25 cellular contexts compared by ENCODE assay signal in genomic region chr15:100008258-100008657, GRCh38.
DNase-seq lines count a peak whose midpoint lies in the region; ATAC-seq and TF ChIP-seq lines count a peak whose summit lies in the region.
"Had no signal": no experiment of that assay in that cellular context is flagged by ENCODE, and none has a peak within 500 bp of the region (broad histone marks: within the 10 kb centered on the region; RNA-seq: fewer than 3 reads in every experiment).

No MANE protein-coding gene starts in this region.

- H3K27me3 ChIP-seq in upper lobe of left lung (no peaks in the 10 kb centered on the region), WERI-Rb-1 (ENCODE audit: insufficient read depth, low read depth, severe bottlenecking) (peaks cover 14% of the 10 kb centered on the region)
- H3K27me3 ChIP-seq in CD8-positive, alpha-beta memory T cell (ENCODE audit: insufficient read depth, low read length, poor library complexity, severe bottlenecking) = no peaks in the 10 kb centered on the region
- H3K27me3 ChIP-seq: gastrocnemius medialis, SJSA1, suprapubic skin had no signal

- TF ChIP-seq CTCF in RWPE1 (conservative IDR thresholded peaks at IDR 0.05; ENCODE audit: low read depth) (no peak), upper lobe of left lung (IDR thresholded peaks at IDR 0.05) (no peak), WERI-Rb-1 (IDR thresholded peaks at IDR 0.05; ENCODE audit: low read depth, low read length) (no peak)

- H3K27me3 Mint-ChIP-seq in CD8-positive, alpha-beta memory T cell = no peaks in the 10 kb centered on the region
- H3K27me3 Mint-ChIP-seq: activated CD4-positive, alpha-beta T cell treated with anti-CD3 and anti-CD28 coated beads for 36 hours; central memory CD8-positive, alpha-beta T cell had no signal

- H3K9me3 Mint-ChIP-seq in activated naive CD4-positive, alpha-beta T cell treated with anti-CD3 and anti-CD28 coated beads, Interleukin-2, amount 50 U/mL, for 72 hours = no peaks in the 10 kb centered on the region
- no peaks in the 10 kb centered on the region for H3K9me3 Mint-ChIP-seq in CD8-positive, alpha-beta memory T cell
- H3K9me3 Mint-ChIP-seq: central memory CD8-positive, alpha-beta T cell; natural killer cell had no signal

- no peak overlapping the region for H3K4me3 Mint-ChIP-seq in CD8-positive, alpha-beta memory T cell
- H3K4me3 Mint-ChIP-seq: activated CD4-positive, alpha-beta T cell treated with anti-CD3 and anti-CD28 coated beads for 36 hours; central memory CD8-positive, alpha-beta T cell; natural killer cell; stimulated activated naive B cell treated with anti-CD40 and anti-IgM and Interleukin-4, amounts not matched to agents 10 μg/mL and 1 μg/mL and 100 μg/mL, for 72 hours had no signal

- WGBS in upper lobe of left lung, 2 donors = 91 to 97% methylated on average over 4 to 5 of the region's 6 CpGs

- no peaks in the 10 kb centered on the region for H3K4me1 ChIP-seq in upper lobe of left lung
- H3K4me1 ChIP-seq in CD8-positive, alpha-beta memory T cell (ENCODE audit: insufficient read depth, low read length) = no peaks in the 10 kb centered on the region
- H3K4me1 ChIP-seq: gastrocnemius medialis, lower lobe of right lung, SJSA1, suprapubic skin had no signal

- H3K4me3 ChIP-seq in upper lobe of left lung (no peak overlapping the region), WERI-Rb-1 (ENCODE audit: low read depth, low read length) (no peak overlapping the region)
- H3K4me3 ChIP-seq in CD8-positive, alpha-beta memory T cell (ENCODE audit: low read length) = no peak overlapping the region
- H3K4me3 ChIP-seq: gastrocnemius medialis, lower lobe of right lung, SJSA1, suprapubic skin had no signal

- DNase-seq in activated naive CD4-positive, alpha-beta T cell treated with anti-CD3 and anti-CD28 coated beads, Interleukin-2, amount 50 U/mL, for 72 hours (ENCODE audit: low spot score in 2 of 2) = no peak
- no peak for DNase-seq in activated naive CD4-positive, alpha-beta T cell (lab: John Stamatoyannopoulos, UW)
- peak; percentile 44 for DNase-seq in RWPE1 (ENCODE audit: low spot score)
- DNase-seq in islet precursor cell = peak; percentile 47
- DNase-seq in upper lobe of left lung = no peak
- no peak for DNase-seq in foreskin melanocyte
- no peak for DNase-seq in WERI-Rb-1
- DNase-seq in CD8-positive, alpha-beta memory T cell = no peak
- DNase-seq: activated CD4-positive, alpha-beta T cell treated with anti-CD3 and anti-CD28 coated beads for 36 hours; activated effector memory CD4-positive, alpha-beta T cell treated with Interleukin-2 at 50 U/mL for 16 hours; Calu3; DMS79; gastrocnemius medialis; kidney glomerular epithelial cell; lower lobe of right lung; natural killer cell; NCI-H1436; NCI-H226; NCI-H69; stimulated activated naive B cell treated with anti-CD40 and anti-IgM and Interleukin-4, amounts not matched to agents 10 μg/mL and 1 μg/mL and 100 μg/mL, for 72 hours; T-helper 9 cell had no signal

- H3K9me3 ChIP-seq in upper lobe of left lung = no peaks in the 10 kb centered on the region
- H3K9me3 ChIP-seq in WERI-Rb-1 (ENCODE audit: severe bottlenecking) = no peaks in the 10 kb centered on the region
- H3K9me3 ChIP-seq in CD8-positive, alpha-beta memory T cell (ENCODE audit: low read length) = no peaks in the 10 kb centered on the region
- H3K9me3 ChIP-seq: gastrocnemius medialis, lower lobe of right lung, SJSA1, suprapubic skin had no signal

- TF ChIP-seq EP300 in upper lobe of left lung (IDR thresholded peaks at IDR 0.05) = no peak

- no peaks in the 10 kb centered on the region for H3K4me1 Mint-ChIP-seq in CD8-positive, alpha-beta memory T cell
- H3K4me1 Mint-ChIP-seq: activated CD4-positive, alpha-beta T cell treated with anti-CD3 and anti-CD28 coated beads for 36 hours; central memory CD8-positive, alpha-beta T cell; natural killer cell; stimulated activated naive B cell treated with anti-CD40 and anti-IgM and Interleukin-4, amounts not matched to agents 10 μg/mL and 1 μg/mL and 100 μg/mL, for 72 hours had no signal

- ATAC-seq in activated naive CD4-positive, alpha-beta T cell treated with anti-CD3 and anti-CD28 coated beads, Interleukin-2, amount 50 U/mL, for 72 hours = peak in 1 of 2 donors; percentile 73
- peak; percentile 17 to 32 for ATAC-seq in upper lobe of left lung (ENCODE audit: low FRiP score in 2 of 2)
- ATAC-seq: activated CD4-positive, alpha-beta T cell treated with anti-CD3 and anti-CD28 coated beads for 36 hours; gastrocnemius medialis; stimulated activated naive B cell treated with anti-CD40 and anti-IgM and Interleukin-4, amounts not matched to agents 10 μg/mL and 1 μg/mL and 100 μg/mL, for 72 hours had no signal

- CTCF ChIA-PET in RWPE1 (lab: Yijun Ruan, JAX) = no interaction called here
- CTCF ChIA-PET in CD8-positive, alpha-beta memory T cell (lab: Charles Lee) = no interaction called here

- peak overlapping the region; percentile 34 to 83 for H3K27ac Mint-ChIP-seq in activated naive CD4-positive, alpha-beta T cell treated with anti-CD3 and anti-CD28 coated beads, Interleukin-2, amount 50 U/mL, for 72 hours
- no peak overlapping the region for H3K27ac Mint-ChIP-seq in CD8-positive, alpha-beta memory T cell
- H3K27ac Mint-ChIP-seq: activated CD4-positive, alpha-beta T cell treated with anti-CD3 and anti-CD28 coated beads for 36 hours; natural killer cell; stimulated activated naive B cell treated with anti-CD40 and anti-IgM and Interleukin-4, amounts not matched to agents 10 μg/mL and 1 μg/mL and 100 μg/mL, for 72 hours had no signal

- H3K27ac ChIP-seq in RWPE1 (peak overlapping the region; percentile 14), upper lobe of left lung (no peak overlapping the region), WERI-Rb-1 (no peak overlapping the region)
- no peak overlapping the region for H3K27ac ChIP-seq in CD8-positive, alpha-beta memory T cell (ENCODE audit: low read depth, low read length)
- H3K27ac ChIP-seq: gastrocnemius medialis, HL-60, lower lobe of right lung, SJSA1, suprapubic skin had no signal

- TF ChIP-seq POLR2A in upper lobe of left lung (IDR thresholded peaks at IDR 0.05) = no peak

- H3K36me3 Mint-ChIP-seq in activated naive CD4-positive, alpha-beta T cell treated with anti-CD3 and anti-CD28 coated beads, Interleukin-2, amount 50 U/mL, for 72 hours = no peaks in the 10 kb centered on the region
- peaks cover 3 to 5% (median 4%) of the 10 kb centered on the region in 3 donors for H3K36me3 Mint-ChIP-seq in CD8-positive, alpha-beta memory T cell
- H3K36me3 Mint-ChIP-seq: natural killer cell; stimulated activated naive B cell treated with anti-CD40 and anti-IgM and Interleukin-4, amounts not matched to agents 10 μg/mL and 1 μg/mL and 100 μg/mL, for 72 hours had no signal

- POLR2A ChIA-PET in RWPE1 (lab: Yijun Ruan, JAX; ENCODE audit: low non-redundant PET) = no interaction called here
- POLR2A ChIA-PET in CD8-positive, alpha-beta memory T cell (lab: Charles Lee) = no interaction called here

- H3K36me3 ChIP-seq in upper lobe of left lung = no peaks in the 10 kb centered on the region
- H3K36me3 ChIP-seq in WERI-Rb-1 = no peaks in the 10 kb centered on the region
- no peaks in the 10 kb centered on the region for H3K36me3 ChIP-seq in CD8-positive, alpha-beta memory T cell (ENCODE audit: insufficient read depth, low read length)
- H3K36me3 ChIP-seq: gastrocnemius medialis, lower lobe of right lung, SJSA1, suprapubic skin had no signal

Comparison
In these comparisons a context has a peak if more than half of its experiments do, and no peak if none do; other contexts are left out.
1. DNase-seq: peak in RWPE1 (single experiment) and islet precursor cell (single experiment); none in activated naive CD4-positive, alpha-beta T cell treated with anti-CD3 and anti-CD28 coated beads, Interleukin-2, amount 50 U/mL, for 72 hours (0 of 2), activated naive CD4-positive, alpha-beta T cell (0 of 4), upper lobe of left lung (0 of 2), foreskin melanocyte (single experiment), WERI-Rb-1 (single experiment) and CD8-positive, alpha-beta memory T cell (0 of 5).
2. H3K27ac Mint-ChIP-seq: peak in activated naive CD4-positive, alpha-beta T cell treated with anti-CD3 and anti-CD28 coated beads, Interleukin-2, amount 50 U/mL, for 72 hours (2 of 2); none in CD8-positive, alpha-beta memory T cell (0 of 8).